ENCODE assay signal across 1 cellular context in the genomic region with DNA sequence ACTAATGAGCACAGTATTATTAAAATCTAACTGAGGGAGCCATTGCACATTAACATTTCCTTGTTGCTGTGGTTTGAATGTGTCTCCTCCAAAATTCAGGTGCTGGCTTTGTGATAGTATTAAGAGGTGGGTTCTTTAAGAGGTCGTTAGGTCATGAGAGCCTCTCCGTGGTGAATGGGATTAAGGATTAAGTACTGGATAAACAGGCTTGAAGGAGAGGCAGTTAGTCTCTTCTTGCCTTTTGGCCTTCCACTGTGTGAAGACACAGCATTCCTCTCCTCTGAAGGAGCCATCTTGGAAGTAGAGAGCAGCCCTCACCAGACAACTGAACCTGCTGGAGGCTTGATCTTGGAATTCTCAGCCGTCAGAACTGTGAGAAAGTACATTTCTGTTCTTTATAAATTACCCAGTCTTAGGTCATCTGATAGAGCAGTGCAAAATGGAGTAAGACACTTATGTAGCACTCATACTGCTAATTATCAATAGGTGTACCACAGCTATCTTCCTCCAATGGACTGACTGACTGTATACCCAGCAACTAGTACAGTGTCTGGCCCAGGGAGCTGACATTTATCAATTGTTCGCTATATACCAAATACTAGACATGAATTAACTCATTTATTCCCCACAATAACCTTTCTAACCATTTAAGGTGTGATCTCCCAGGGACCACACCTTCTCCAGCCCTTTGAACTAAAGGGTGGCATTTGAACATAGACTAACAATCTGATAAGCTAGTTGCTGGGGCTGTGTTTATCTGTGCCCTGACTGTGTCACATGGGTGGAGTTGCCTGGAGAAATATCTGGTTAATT.
TF ChIP-seq lines count a peak whose summit lies in the region.

No MANE protein-coding gene starts in this region.

TF ChIP-seq in HepG2, 621 proteins besides CTCF, POLR2A, EP300 and RAD21 (continued from another document):
- TF ChIP-seq, protein P1, sequence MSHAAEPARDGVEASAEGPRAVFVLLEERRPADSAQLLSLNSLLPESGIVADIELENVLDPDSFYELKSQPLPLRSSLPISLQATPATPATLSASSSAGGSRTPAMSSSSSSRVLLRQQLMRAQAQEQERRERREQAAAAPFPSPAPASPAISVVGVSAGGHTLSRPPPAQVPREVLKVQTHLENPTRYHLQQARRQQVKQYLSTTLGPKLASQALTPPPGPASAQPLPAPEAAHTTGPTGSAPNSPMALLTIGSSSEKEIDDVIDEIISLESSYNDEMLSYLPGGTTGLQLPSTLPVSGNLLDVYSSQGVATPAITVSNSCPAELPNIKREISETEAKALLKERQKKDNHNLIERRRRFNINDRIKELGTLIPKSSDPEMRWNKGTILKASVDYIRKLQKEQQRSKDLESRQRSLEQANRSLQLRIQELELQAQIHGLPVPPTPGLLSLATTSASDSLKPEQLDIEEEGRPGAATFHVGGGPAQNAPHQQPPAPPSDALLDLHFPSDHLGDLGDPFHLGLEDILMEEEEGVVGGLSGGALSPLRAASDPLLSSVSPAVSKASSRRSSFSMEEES (CRISPR knock-in tag; IDR thresholded peaks at IDR 0.05), result no peak
- TF ChIP-seq ZFP37 (CRISPR knock-in tag; IDR thresholded peaks at IDR 0.05; ENCODE audit: borderline replicate concordance) (no peak), NR1H2 (CRISPR knock-in tag; IDR thresholded peaks at IDR 0.05; ENCODE audit: borderline replicate concordance, low read depth) (no peak), NBN (conservative IDR thresholded peaks at IDR 0.05) (no peak), ZNF383 (CRISPR knock-in tag; IDR thresholded peaks at IDR 0.05; ENCODE audit: borderline replicate concordance) (no peak), SOX6 (IDR thresholded peaks at IDR 0.05) (no peak), SOX6 (CRISPR knock-in tag; IDR thresholded peaks at IDR 0.05) (no peak)
- TF ChIP-seq, protein P2, sequence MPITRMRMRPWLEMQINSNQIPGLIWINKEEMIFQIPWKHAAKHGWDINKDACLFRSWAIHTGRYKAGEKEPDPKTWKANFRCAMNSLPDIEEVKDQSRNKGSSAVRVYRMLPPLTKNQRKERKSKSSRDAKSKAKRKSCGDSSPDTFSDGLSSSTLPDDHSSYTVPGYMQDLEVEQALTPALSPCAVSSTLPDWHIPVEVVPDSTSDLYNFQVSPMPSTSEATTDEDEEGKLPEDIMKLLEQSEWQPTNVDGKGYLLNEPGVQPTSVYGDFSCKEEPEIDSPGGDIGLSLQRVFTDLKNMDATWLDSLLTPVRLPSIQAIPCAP (CRISPR knock-in tag; IDR thresholded peaks at IDR 0.05; ENCODE audit: low read depth), result no peak
- TF ChIP-seq, protein P3, sequence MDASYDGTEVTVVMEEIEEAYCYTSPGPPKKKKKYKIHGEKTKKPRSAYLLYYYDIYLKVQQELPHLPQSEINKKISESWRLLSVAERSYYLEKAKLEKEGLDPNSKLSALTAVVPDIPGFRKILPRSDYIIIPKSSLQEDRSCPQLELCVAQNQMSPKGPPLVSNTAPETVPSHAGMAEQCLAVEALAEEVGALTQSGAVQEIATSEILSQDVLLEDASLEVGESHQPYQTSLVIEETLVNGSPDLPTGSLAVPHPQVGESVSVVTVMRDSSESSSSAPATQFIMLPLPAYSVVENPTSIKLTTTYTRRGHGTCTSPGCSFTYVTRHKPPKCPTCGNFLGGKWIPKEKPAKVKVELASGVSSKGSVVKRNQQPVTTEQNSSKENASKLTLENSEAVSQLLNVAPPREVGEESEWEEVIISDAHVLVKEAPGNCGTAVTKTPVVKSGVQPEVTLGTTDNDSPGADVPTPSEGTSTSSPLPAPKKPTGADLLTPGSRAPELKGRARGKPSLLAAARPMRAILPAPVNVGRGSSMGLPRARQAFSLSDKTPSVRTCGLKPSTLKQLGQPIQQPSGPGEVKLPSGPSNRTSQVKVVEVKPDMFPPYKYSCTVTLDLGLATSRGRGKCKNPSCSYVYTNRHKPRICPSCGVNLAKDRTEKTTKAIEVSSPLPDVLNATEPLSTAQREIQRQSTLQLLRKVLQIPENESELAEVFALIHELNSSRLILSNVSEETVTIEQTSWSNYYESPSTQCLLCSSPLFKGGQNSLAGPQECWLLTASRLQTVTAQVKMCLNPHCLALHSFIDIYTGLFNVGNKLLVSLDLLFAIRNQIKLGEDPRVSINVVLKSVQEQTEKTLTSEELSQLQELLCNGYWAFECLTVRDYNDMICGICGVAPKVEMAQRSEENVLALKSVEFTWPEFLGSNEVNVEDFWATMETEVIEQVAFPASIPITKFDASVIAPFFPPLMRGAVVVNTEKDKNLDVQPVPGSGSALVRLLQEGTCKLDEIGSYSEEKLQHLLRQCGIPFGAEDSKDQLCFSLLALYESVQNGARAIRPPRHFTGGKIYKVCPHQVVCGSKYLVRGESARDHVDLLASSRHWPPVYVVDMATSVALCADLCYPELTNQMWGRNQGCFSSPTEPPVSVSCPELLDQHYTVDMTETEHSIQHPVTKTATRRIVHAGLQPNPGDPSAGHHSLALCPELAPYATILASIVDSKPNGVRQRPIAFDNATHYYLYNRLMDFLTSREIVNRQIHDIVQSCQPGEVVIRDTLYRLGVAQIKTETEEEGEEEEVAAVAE (CRISPR knock-in tag; IDR thresholded peaks at IDR 0.05; ENCODE audit: borderline replicate concordance), result no peak
